In genomic region chr19:51354742-51355148, GRCh38 we compare ENCODE assay signal across 11 cellular contexts. TPM values are rescaled to one million over a fixed set of nuclear protein-coding genes. Genes with fewer than 3 reads are reported as not detected.
DNase-seq lines count a peak whose midpoint lies in the region; ATAC-seq and TF ChIP-seq lines count a peak whose summit lies in the region.
"Had no signal": no experiment of that assay in that cellular context is flagged by ENCODE, and none has a peak within 500 bp of the region (broad histone marks: within the 10 kb centered on the region; RNA-seq: fewer than 3 reads in every experiment).

No MANE protein-coding gene starts in this region.

- H3K27me3 ChIP-seq in H9 (ENCODE audit: insufficient read depth, low read length) (no peaks in the 10 kb centered on the region), dorsolateral prefrontal cortex (no peaks in the 10 kb centered on the region), neuronal stem cell (ENCODE audit: control insufficient read depth in 3 of 3, insufficient read depth in 3 of 3, low read depth in 1 of 3, low read length in 3 of 3) (no peaks in the 10 kb centered on the region)

- no peak overlapping the region for H2BK20ac ChIP-seq in H9 (ENCODE audit: low read depth, low read length, poor library complexity, severe bottlenecking)

- no peaks in the 10 kb centered on the region for H3K27me3 Mint-ChIP-seq in H9 (ENCODE audit: low read depth)
- H3K27me3 Mint-ChIP-seq in natural killer cell treated with Interleukin-12 subunit alpha and Interleukin-12 subunit beta and Interleukin-15 and Interleukin-18, amount 100 ng/mL, for 72 hours: no peaks in the 10 kb centered on the region

- H3K56ac ChIP-seq in H9 (ENCODE audit: insufficient read length, low read depth, low read length): no peak overlapping the region

- H4K8ac ChIP-seq in H9 (replicated peaks; ENCODE audit: insufficient read length, low read depth, low read length) (no peak overlapping the region), neuronal stem cell (ENCODE audit: low read depth, low read length) (no peak overlapping the region)

- no peaks in the 10 kb centered on the region for H3K4me1 ChIP-seq in H9 (ENCODE audit: insufficient read depth, low read length)
- peaks cover 9% of the 10 kb centered on the region in 2 donors for H3K4me1 ChIP-seq in neuronal stem cell (ENCODE audit: control insufficient read depth in 2 of 2, insufficient read depth in 1 of 2, low read depth in 1 of 2, low read length in 2 of 2)

- peaks cover 0 to 2% of the 10 kb centered on the region in 2 donors for H3K36me3 ChIP-seq in neuronal stem cell (replicated peaks in 1 of 2; ENCODE audit: control insufficient read depth in 2 of 2, insufficient read depth in 2 of 2, low read length in 2 of 2)

- H3K4me3 ChIP-seq in dorsolateral prefrontal cortex (peak overlapping the region in 43 of 59 donors; percentile 1 to 61 (median 26)), neuronal stem cell (ENCODE audit: low read length in 2 of 2) (peak overlapping the region in 1 of 2 donors; percentile 28)

- H3K4me3 Mint-ChIP-seq in H9: no peak overlapping the region
- no peak overlapping the region for H3K4me3 Mint-ChIP-seq in natural killer cell treated with Interleukin-12 subunit alpha and Interleukin-12 subunit beta and Interleukin-15 and Interleukin-18, amount 100 ng/mL, for 72 hours
- H3K4me3 Mint-ChIP-seq: immature natural killer cell had no signal

- H4K91ac ChIP-seq in H9 (ENCODE audit: insufficient read length, low read depth, low read length): no peak overlapping the region
- no peak overlapping the region for H4K91ac ChIP-seq in neuronal stem cell (ENCODE audit: low read depth, low read length, poor library complexity)

- H3K36me3 Mint-ChIP-seq in H9 (ENCODE audit: insufficient read depth in 1 of 3, low read depth in 3 of 3): peaks cover 4 to 22% (median 7%) of the 10 kb centered on the region in 3 experiments; a peak in 6 of 7 replicates
- H3K36me3 Mint-ChIP-seq in natural killer cell treated with Interleukin-12 subunit alpha and Interleukin-12 subunit beta and Interleukin-15 and Interleukin-18, amount 100 ng/mL, for 72 hours: peaks cover 7% of the 10 kb centered on the region

- H3K9me3 Mint-ChIP-seq in H9: no peaks in the 10 kb centered on the region
- no peaks in the 10 kb centered on the region for H3K9me3 Mint-ChIP-seq in natural killer cell treated with Interleukin-12 subunit alpha and Interleukin-12 subunit beta and Interleukin-15 and Interleukin-18, amount 100 ng/mL, for 72 hours

- no peak overlapping the region for H2AK5ac ChIP-seq in H9 (ENCODE audit: insufficient read length, low read length)
- H2AK5ac ChIP-seq in neuronal stem cell (ENCODE audit: low read depth, low read length): no peak overlapping the region

- DNase-seq in H9 (peak; percentile 73), SK-MEL-5 (ENCODE audit: low read depth, low spot score) (peak; percentile 90), dorsolateral prefrontal cortex (peak in 6 of 10 donors; percentile 50 to 73 (median 60)), neuronal stem cell (ENCODE audit: low spot score) (peak; percentile 87), NCI-H146 treated with DMSO at 0.1 percent for 48 hours (lab: John Stamatoyannopoulos, UW; ENCODE audit: unreplicated experiment) (no peak), GM19240 (ENCODE audit: insufficient read length, low spot score) (no peak)
- DNase-seq in natural killer cell treated with Interleukin-12 subunit alpha and Interleukin-12 subunit beta and Interleukin-15 and Interleukin-18, amount 100 ng/mL, for 72 hours (ENCODE audit: low spot score): no peak
- DNase-seq: cerebellar nuclear complex, immature natural killer cell, T-helper 9 cell had no signal

- H3K4me1 Mint-ChIP-seq in H9: peaks cover 13 to 21% of the 10 kb centered on the region in 2 experiments
- peaks cover 6 to 13% of the 10 kb centered on the region in 2 donors for H3K4me1 Mint-ChIP-seq in natural killer cell treated with Interleukin-12 subunit alpha and Interleukin-12 subunit beta and Interleukin-15 and Interleukin-18, amount 100 ng/mL, for 72 hours (ENCODE audit: low read depth in 2 of 2)

- no peak overlapping the region for H2BK120ac ChIP-seq in H9 (ENCODE audit: low read depth, low read length, poor library complexity, severe bottlenecking)
- H2BK120ac ChIP-seq in neuronal stem cell (ENCODE audit: low read depth, low read length): no peak overlapping the region

- H3K27ac ChIP-seq in H9 (ENCODE audit: insufficient read length, low read depth, low read length): no peak overlapping the region
- peak overlapping the region; percentile 58 to 100 (median 92) for H3K27ac ChIP-seq in dorsolateral prefrontal cortex
- H3K27ac ChIP-seq in neuronal stem cell (replicated peaks; ENCODE audit: low read length): peak overlapping the region; percentile 68

- H2BK15ac ChIP-seq in H9 (ENCODE audit: low read depth, low read length) (no peak overlapping the region), neuronal stem cell (ENCODE audit: low read length) (no peak overlapping the region)

- no peaks in the 10 kb centered on the region for H3K23me2 ChIP-seq in H9 (ENCODE audit: insufficient read length, low read depth, low read length, poor library complexity, severe bottlenecking)

- in situ Hi-C loops in SK-MEL-5 (cut with HindIII; ENCODE audit: low pct_unique_long_range_greater_than_20kb, low sequenced_read_pairs): no loop called here

- H3K18ac ChIP-seq in H9 (ENCODE audit: insufficient read length, low read depth, low read length) (no peak overlapping the region), neuronal stem cell (ENCODE audit: low read length) (no peak overlapping the region)

- H3K79me2 ChIP-seq in H9 (ENCODE audit: insufficient read depth, low read length): no peaks in the 10 kb centered on the region

- no peak overlapping the region for H2AFZ ChIP-seq in H9 (ENCODE audit: low read length)
- H2AFZ ChIP-seq in neuronal stem cell (ENCODE audit: low read length): peak overlapping the region; percentile 88

- H3T11ph ChIP-seq in H9 (ENCODE audit: low read length): no peak overlapping the region

- H4K5ac ChIP-seq in H9 (ENCODE audit: insufficient read length, low read depth, low read length): no peak overlapping the region

- intact Hi-C loops in dorsolateral prefrontal cortex (cut with DNase I): no loop called here

- TF ChIP-seq CTCF in H9 (conservative IDR thresholded peaks at IDR 0.05) (no peak), dorsolateral prefrontal cortex (IDR thresholded peaks at IDR 0.05 in 54 of 56, conservative IDR thresholded peaks at IDR 0.05 in 2 of 56; ENCODE audit: low read depth in 1 of 56, partially characterized antibody in 56 of 56) (peak in 1 of 56 donors; percentile 16)

- H2BK12ac ChIP-seq in H9 (ENCODE audit: insufficient read length, low read depth, low read length): no peak overlapping the region
- H2BK12ac ChIP-seq in neuronal stem cell (ENCODE audit: low read length): no peak overlapping the region

- H3K4ac ChIP-seq in H9 (ENCODE audit: low read depth, low read length): no peak overlapping the region
- no peak overlapping the region for H3K4ac ChIP-seq in neuronal stem cell (ENCODE audit: low read length)

- no peak overlapping the region for H3K23ac ChIP-seq in H9 (ENCODE audit: insufficient read length, low read depth, low read length)
- H3K23ac ChIP-seq in neuronal stem cell (ENCODE audit: low read depth, low read length, poor library complexity): no peak overlapping the region

- H3K9me3 ChIP-seq in H9 (ENCODE audit: control insufficient read depth, low read depth, low read length) (no peaks in the 10 kb centered on the region), neuronal stem cell (replicated peaks in 1 of 2; ENCODE audit: control insufficient read depth in 2 of 2, insufficient read depth in 1 of 2, low read depth in 1 of 2, low read length in 2 of 2) (no peaks in the 10 kb centered on the region)

- H2BK5ac ChIP-seq in H9 (ENCODE audit: insufficient read length, low read length) (no peak overlapping the region), neuronal stem cell (ENCODE audit: low read length) (no peak overlapping the region)

- ATAC-seq in natural killer cell treated with Interleukin-12 subunit alpha and Interleukin-12 subunit beta and Interleukin-15 and Interleukin-18, amount 100 ng/mL, for 72 hours: no peak
- no peak for ATAC-seq in HG03565 (IDR thresholded peaks at IDR 0.05; ENCODE audit: unreplicated experiment)

- peak overlapping the region in 1 of 3 experiments; percentile 82; a peak in 1 of 7 replicates for H3K27ac Mint-ChIP-seq in H9
- peak overlapping the region in 1 of 2 donors; percentile 67 for H3K27ac Mint-ChIP-seq in natural killer cell treated with Interleukin-12 subunit alpha and Interleukin-12 subunit beta and Interleukin-15 and Interleukin-18, amount 100 ng/mL, for 72 hours

- H3K4me2 ChIP-seq in H9 (ENCODE audit: insufficient read depth, insufficient read length, low read length) (peak overlapping the region; percentile 20), neuronal stem cell (ENCODE audit: insufficient read depth, low read length, poor library complexity, severe bottlenecking) (peak overlapping the region; percentile 51)

- H3K79me1 ChIP-seq in H9 (ENCODE audit: insufficient read depth, low read depth, low read length, poor library complexity, severe bottlenecking) (no peaks in the 10 kb centered on the region), neuronal stem cell (ENCODE audit: low read depth, low read length) (no peaks in the 10 kb centered on the region)

- no peak overlapping the region for H3K14ac ChIP-seq in H9 (ENCODE audit: insufficient read depth, low read length)
- H3K14ac ChIP-seq in neuronal stem cell (ENCODE audit: low read length): no peak overlapping the region

- H3K9ac ChIP-seq in H9 (ENCODE audit: extremely low read depth, insufficient read length, low read length): no peak overlapping the region
- no peak overlapping the region for H3K9ac ChIP-seq in neuronal stem cell (ENCODE audit: low read depth, low read length, poor library complexity)

- no CpG with 5 or more reads among the region's 8 CpGs for WGBS in H9 (ENCODE audit: extremely low coverage, insufficient read length, low lambda C conversion rate)
- WGBS in neuronal stem cell (ENCODE audit: extremely low coverage in 2 of 2, insufficient read length in 2 of 2, insufficient replicate concordance in 1 of 2), 2 donors: no CpG with 5 or more reads among the region's 8 CpGs

- H4K20me1 ChIP-seq in H9 (ENCODE audit: control insufficient read depth, insufficient read depth, insufficient read length): no peaks in the 10 kb centered on the region

RNA-seq across cellular contexts. Expression of gene ETFB, which starts 11.4 kb away (rescaled TPM):
- total RNA-seq in H9 (2021) (44.8 and 49.4 TPM in 2 replicates), dorsolateral prefrontal cortex (100 to 1,000 TPM in 42 of 120 experiments, 10 to 100 TPM in 78; 45.6 to 130 (median 94.3) TPM)
- total RNA-seq in SK-MEL-5 (2014; rRNA removed; shearing (Covaris generic)): 127 and 138 TPM in 2 replicates
- 111 and 161 TPM in 2 replicates for polyA plus RNA-seq in SK-MEL-5 (2015; cell fraction: cytosol; rRNA removed)
- polyA plus RNA-seq in SK-MEL-5 (2015; cell fraction: nucleus; rRNA removed): 32.0 and 49.9 TPM in 2 replicates
- 32.3 TPM for polyA plus RNA-seq in neuronal stem cell (2013, experiment 1 of 2)
- polyA plus RNA-seq in neuronal stem cell (2013, experiment 2 of 2): 30.3 TPM
- total RNA-seq in natural killer cell treated with Interleukin-12 subunit alpha and Interleukin-12 subunit beta and Interleukin-15 and Interleukin-18, amount 100 ng/mL, for 72 hours: 10 to 100 TPM; 41.1 to 83.8 TPM

RNA-seq across cellular contexts. Expression of gene VSIG10L, which starts 12.8 kb away (rescaled TPM):
- total RNA-seq in H9 (2021): 5.3 and 5.6 TPM in 2 replicates
- total RNA-seq in SK-MEL-5 (2014; rRNA removed; shearing (Covaris generic)): 0.75 and 0.77 TPM in 2 replicates
- polyA plus RNA-seq in SK-MEL-5 (2015; cell fraction: cytosol; rRNA removed): 3.9 and 4.1 TPM in 2 replicates
- polyA plus RNA-seq in SK-MEL-5 (2015; cell fraction: nucleus; rRNA removed): 5.9 and 7.9 TPM in 2 replicates
- total RNA-seq in dorsolateral prefrontal cortex: 1 to 10 TPM; 1.7 to 6.8 (median 3.4) TPM
- 4.6 TPM for polyA plus RNA-seq in neuronal stem cell (2013, experiment 1 of 2)
- polyA plus RNA-seq in neuronal stem cell (2013, experiment 2 of 2): 4.3 TPM
- 1 to 10 TPM; 1.0 to 2.0 TPM for total RNA-seq in natural killer cell treated with Interleukin-12 subunit alpha and Interleukin-12 subunit beta and Interleukin-15 and Interleukin-18, amount 100 ng/mL, for 72 hours

RNA-seq across cellular contexts. Expression of gene CLDND2, which starts 14.1 kb away (rescaled TPM):
- total RNA-seq in H9 (2021) (1.7 TPM in 1 of 2 replicates, not detected in the other), dorsolateral prefrontal cortex (1 to 10 TPM in 102 of 120 experiments, under 1 TPM in 1, not detected in 17; 0.97 to 9.2 (median 2.6) TPM)
- not detected in 2 replicates for total RNA-seq in SK-MEL-5 (2014; rRNA removed; shearing (Covaris generic))
- not detected in 2 replicates for polyA plus RNA-seq in SK-MEL-5 (2015; cell fraction: cytosol; rRNA removed)
- polyA plus RNA-seq in SK-MEL-5 (2015; cell fraction: nucleus; rRNA removed): not detected in 2 replicates
- polyA plus RNA-seq in neuronal stem cell (2013, experiment 1 of 2): 13.8 TPM
- 12.7 TPM for polyA plus RNA-seq in neuronal stem cell (2013, experiment 2 of 2)
- 10 to 100 TPM; 49.6 to 74.3 TPM for total RNA-seq in natural killer cell treated with Interleukin-12 subunit alpha and Interleukin-12 subunit beta and Interleukin-15 and Interleukin-18, amount 100 ng/mL, for 72 hours

RNA-seq across cellular contexts. Expression of gene NKG7, which starts 17.7 kb away (rescaled TPM):
- total RNA-seq in H9 (2021) (not detected in 2 replicates), dorsolateral prefrontal cortex (1 to 10 TPM in 53 of 120 experiments, under 1 TPM in 18, not detected in 49; 0.57 to 6.5 (median 1.6) TPM)
- total RNA-seq in SK-MEL-5 (2014; rRNA removed; shearing (Covaris generic)): not detected in 2 replicates
- polyA plus RNA-seq in SK-MEL-5 (2015; cell fraction: cytosol; rRNA removed): not detected in 2 replicates
- not detected in 2 replicates for polyA plus RNA-seq in SK-MEL-5 (2015; cell fraction: nucleus; rRNA removed)
- polyA plus RNA-seq in neuronal stem cell (2013, experiment 1 of 2): not detected
- not detected for polyA plus RNA-seq in neuronal stem cell (2013, experiment 2 of 2)
- total RNA-seq in natural killer cell treated with Interleukin-12 subunit alpha and Interleukin-12 subunit beta and Interleukin-15 and Interleukin-18, amount 100 ng/mL, for 72 hours: 1,000 to 10,000 TPM; 1,196 to 2,045 TPM

RNA-seq across cellular contexts. Expression of gene LIM2, which starts 33.0 kb away (rescaled TPM):
- total RNA-seq in H9 (2021) (not detected in 2 replicates), dorsolateral prefrontal cortex (not detected)
- not detected in 2 replicates for total RNA-seq in SK-MEL-5 (2014; rRNA removed; shearing (Covaris generic))
- polyA plus RNA-seq in SK-MEL-5 (2015; cell fraction: cytosol; rRNA removed): not detected in 2 replicates
- polyA plus RNA-seq in SK-MEL-5 (2015; cell fraction: nucleus; rRNA removed): not detected in 2 replicates
- polyA plus RNA-seq in neuronal stem cell (2013, experiment 1 of 2): 2.7 TPM
- 3.4 TPM for polyA plus RNA-seq in neuronal stem cell (2013, experiment 2 of 2)
- 10 to 100 TPM in 1 of 2 donors, 1 to 10 TPM in 1; 2.1 to 12.6 TPM for total RNA-seq in natural killer cell treated with Interleukin-12 subunit alpha and Interleukin-12 subunit beta and Interleukin-15 and Interleukin-18, amount 100 ng/mL, for 72 hours

Comparison
In these comparisons a context has a peak if more than half of its experiments do, and no peak if none do; other contexts are left out.
1. DNase-seq: peak in H9 (single experiment), SK-MEL-5 (single experiment), dorsolateral prefrontal cortex (6 of 10) and neuronal stem cell (single experiment); none in natural killer cell treated with Interleukin-12 subunit alpha and Interleukin-12 subunit beta and Interleukin-15 and Interleukin-18, amount 100 ng/mL, for 72 hours (single experiment), NCI-H146 treated with DMSO at 0.1 percent for 48 hours (single experiment) and GM19240 (single experiment).
2. RNA of gene CLDND2, which starts 14.1 kb away (total RNA-seq): 49.6 to 74.3 TPM in natural killer cell treated with Interleukin-12 subunit alpha and Interleukin-12 subunit beta and Interleukin-15 and Interleukin-18, amount 100 ng/mL, for 72 hours; 0.97 to 9.2 TPM in dorsolateral prefrontal cortex, 1.7 TPM in H9 and not detected in SK-MEL-5; every median in the first group is over 4 times any median in the second.